Comparison of ENCODE assay signal across 8 cellular contexts in the genomic region with DNA sequence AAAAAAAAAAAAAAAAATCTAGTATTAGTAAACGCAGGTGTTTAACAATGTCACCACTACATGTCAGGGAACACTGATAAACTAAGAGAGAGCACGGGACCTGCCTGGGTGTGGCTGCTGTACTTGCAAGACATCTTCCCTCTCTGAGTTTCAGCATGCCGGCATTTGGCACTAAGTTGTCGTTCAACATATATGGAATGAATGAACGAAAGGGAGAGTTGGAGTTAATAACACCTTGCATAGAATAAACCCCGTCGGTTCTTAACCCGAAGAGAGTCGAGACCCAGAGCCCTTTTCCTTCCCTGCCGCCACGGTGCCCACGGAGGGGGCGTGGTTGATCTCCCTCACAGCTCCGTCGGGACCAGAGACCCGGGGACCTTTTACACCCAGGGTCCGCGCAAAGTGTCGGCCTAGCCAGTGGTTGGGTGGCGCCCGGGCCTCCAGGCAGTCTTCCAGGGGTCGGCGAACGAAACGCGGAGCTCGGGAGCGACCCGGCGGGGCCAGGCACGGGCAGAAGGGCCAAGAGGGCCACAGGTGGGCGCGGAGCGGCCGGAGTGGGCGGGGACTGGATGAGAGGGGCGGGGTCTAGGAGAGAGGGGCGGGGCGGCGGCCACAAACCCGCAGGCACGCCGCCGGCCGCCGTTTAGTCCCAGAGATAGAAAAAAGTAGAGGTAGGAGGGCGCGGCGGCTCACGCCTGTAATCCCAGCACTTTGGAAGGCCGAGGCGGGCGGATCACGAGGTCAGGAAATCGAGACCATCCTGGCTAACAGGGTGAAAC. TPM values are rescaled to one million over a fixed set of nuclear protein-coding genes. Genes with fewer than 3 reads are reported as not detected.
DNase-seq lines count a peak whose midpoint lies in the region; ATAC-seq and TF ChIP-seq lines count a peak whose summit lies in the region.

No MANE protein-coding gene starts in this region.

- DNase-seq in NCI-H524 (lab: John Stamatoyannopoulos, UW): peak; percentile 23 to 53
- DNase-seq in NCI-H524 treated with DMSO at 0.1 percent for 48 hours (lab: John Stamatoyannopoulos, UW): no peak
- peak; percentile 57 for DNase-seq in activated T-cell treated with anti-CD3 and anti-CD28 coated beads, Interleukin-2, amount 50 U/mL, for 4 hours
- peak; percentile 20 for DNase-seq in esophagus squamous epithelium (lab: John Stamatoyannopoulos, UW)
- peak in 7 of 9 donors; percentile 13 to 76 (median 57) for DNase-seq in naive thymus-derived CD4-positive, alpha-beta T cell
- DNase-seq in stimulated activated CD8-positive, alpha-beta memory T cell treated with anti-CD3 and anti-CD28 coated beads, Interleukin-7, amount 100 ng/mL, for 48 hours (ENCODE audit: extremely low read depth in 1 of 2, low read depth in 1 of 2): peak; percentile 39 to 40

- TF ChIP-seq POLR2A in esophagus squamous epithelium (IDR thresholded peaks at IDR 0.05): no peak

- no peak for TF ChIP-seq CTCF in OCI-LY3 (IDR thresholded peaks at IDR 0.05; ENCODE audit: low read depth, low read length)
- TF ChIP-seq CTCF in esophagus squamous epithelium (IDR thresholded peaks at IDR 0.05): no peak

- H3K9ac ChIP-seq in OCI-LY3 (ENCODE audit: low read length): peak overlapping the region; percentile 76; the same call in 1 of the 2 replicates

- 3% methylated on average over 24 to 28 of the region's 55 CpGs for WGBS in esophagus squamous epithelium, 2 donors

- no peak overlapping the region for H3K27ac ChIP-seq in OCI-LY3 (ENCODE audit: low read length)
- peak overlapping the region; percentile 85 to 89 (median 88) for H3K27ac ChIP-seq in esophagus squamous epithelium
- peak overlapping the region; percentile 95 for H3K27ac ChIP-seq in naive thymus-derived CD4-positive, alpha-beta T cell (ENCODE audit: low read depth, low read length)

- ATAC-seq in HG03103 (IDR thresholded peaks at IDR 0.05; ENCODE audit: low read depth, unreplicated experiment): peak; percentile 47
- peak; percentile 74 to 78 for ATAC-seq in activated T-cell treated with anti-CD3 and anti-CD28 coated beads, Interleukin-2, amount 50 U/mL, for 4 hours
- ATAC-seq in naive thymus-derived CD4-positive, alpha-beta T cell: peak; percentile 84

- peaks cover 12% of the 10 kb centered on the region for H3K4me1 ChIP-seq in OCI-LY3 (ENCODE audit: low read length)
- H3K4me1 ChIP-seq in esophagus squamous epithelium: peaks cover 9 to 37% (median 18%) of the 10 kb centered on the region in 3 donors
- H3K4me1 ChIP-seq in naive thymus-derived CD4-positive, alpha-beta T cell (ENCODE audit: control insufficient read depth in 2 of 2, insufficient read depth in 2 of 2, low read length in 2 of 2): peaks cover 9 to 10% of the 10 kb centered on the region in 2 donors

- H3K4me3 Mint-ChIP-seq in activated T-cell treated with anti-CD3 and anti-CD28 coated beads, Interleukin-2, amount 50 U/mL, for 4 hours: peak overlapping the region; percentile 99
- peak overlapping the region; percentile 88 to 98 (median 97) for H3K4me3 Mint-ChIP-seq in naive thymus-derived CD4-positive, alpha-beta T cell

- CTCF ChIA-PET in naive thymus-derived CD4-positive, alpha-beta T cell (lab: Charles Lee): interaction anchor here (0.6 to 2.1 kb wide), 6 partner anchors 21 to 246 kb away, joined by 3 to 10 read pairs (median 4); partner anchors contain the start of gene ATP6V0E1

- no peaks in the 10 kb centered on the region for H4K20me1 ChIP-seq in OCI-LY3 (ENCODE audit: insufficient read depth, low read length)

- peak overlapping the region; percentile 94 to 99 (median 98) for H3K27ac Mint-ChIP-seq in naive thymus-derived CD4-positive, alpha-beta T cell

- peak overlapping the region; percentile 90 for H2AFZ ChIP-seq in OCI-LY3 (ENCODE audit: low read depth, low read length)

- no peaks in the 10 kb centered on the region for H3K27me3 Mint-ChIP-seq in activated T-cell treated with anti-CD3 and anti-CD28 coated beads, Interleukin-2, amount 50 U/mL, for 4 hours (ENCODE audit: low read depth)
- H3K27me3 Mint-ChIP-seq in naive thymus-derived CD4-positive, alpha-beta T cell: peaks cover 0 to 4% (median 0%) of the 10 kb centered on the region in 5 donors

- H3K27me3 ChIP-seq in OCI-LY3 (ENCODE audit: low read depth, low read length): no peaks in the 10 kb centered on the region
- no peaks in the 10 kb centered on the region for H3K27me3 ChIP-seq in esophagus squamous epithelium
- no peaks in the 10 kb centered on the region for H3K27me3 ChIP-seq in naive thymus-derived CD4-positive, alpha-beta T cell (ENCODE audit: control insufficient read depth in 2 of 2, insufficient read depth in 2 of 2, low read length in 2 of 2)

- H3K4me2 ChIP-seq in OCI-LY3 (ENCODE audit: low read length): peak overlapping the region; percentile 80

- intact Hi-C loops in esophagus squamous epithelium (cut with DNase I): no loop called here
- intact Hi-C loops in naive thymus-derived CD4-positive, alpha-beta T cell (cut with micrococcal nuclease): loop anchor here (1.0 to 10.0 kb wide), 19 partner anchors 25 to 1571 kb away; partner anchors contain the start of genes ATP6V0E1 (in 2 of the 2), BNIP1 (in 2 of the 2), BOD1 (in 2 of the 2) and ERGIC1 (in 2 of the 2)

- POLR2A ChIA-PET in naive thymus-derived CD4-positive, alpha-beta T cell (lab: Charles Lee): interaction anchor here (0.6 to 1.9 kb wide), 15 partner anchors 7 to 952 kb away, joined by 3 to 15 read pairs (median 4); partner anchors contain the start of genes ATP6V0E1, DUSP1 and FBXW11

- peaks cover 10% of the 10 kb centered on the region for H3K36me3 Mint-ChIP-seq in activated T-cell treated with anti-CD3 and anti-CD28 coated beads, Interleukin-2, amount 50 U/mL, for 4 hours (ENCODE audit: insufficient read depth)
- peaks cover 2 to 11% (median 3%) of the 10 kb centered on the region in 5 donors for H3K36me3 Mint-ChIP-seq in naive thymus-derived CD4-positive, alpha-beta T cell

- H3K9me3 ChIP-seq in OCI-LY3 (ENCODE audit: insufficient read depth, low read length) (no peaks in the 10 kb centered on the region), esophagus squamous epithelium (no peaks in the 10 kb centered on the region)
- no peaks in the 10 kb centered on the region for H3K9me3 ChIP-seq in naive thymus-derived CD4-positive, alpha-beta T cell (ENCODE audit: control insufficient read depth in 2 of 3, low read length in 3 of 3)

- peak overlapping the region; percentile 95 for H3K4me3 ChIP-seq in OCI-LY3 (ENCODE audit: low read length)
- peak overlapping the region; percentile 83 to 89 (median 86) for H3K4me3 ChIP-seq in esophagus squamous epithelium
- H3K4me3 ChIP-seq in naive thymus-derived CD4-positive, alpha-beta T cell (ENCODE audit: low read length): peak overlapping the region; percentile 90

- H3K4me1 Mint-ChIP-seq in activated T-cell treated with anti-CD3 and anti-CD28 coated beads, Interleukin-2, amount 50 U/mL, for 4 hours (ENCODE audit: low read depth): peaks cover 27% of the 10 kb centered on the region
- H3K4me1 Mint-ChIP-seq in naive thymus-derived CD4-positive, alpha-beta T cell: peaks cover 18 to 46% (median 37%) of the 10 kb centered on the region in 7 donors

- H3K36me3 ChIP-seq in OCI-LY3 (replicated peaks; ENCODE audit: low read depth, low read length): no peaks in the 10 kb centered on the region
- H3K36me3 ChIP-seq in esophagus squamous epithelium: peaks cover 0 to 23% (median 5%) of the 10 kb centered on the region in 3 donors
- peaks cover 0 to 9% (median 7%) of the 10 kb centered on the region in 3 experiments for H3K36me3 ChIP-seq in naive thymus-derived CD4-positive, alpha-beta T cell (ENCODE audit: control insufficient read depth in 2 of 3, insufficient read depth in 3 of 3, low read length in 3 of 3)

- peaks cover 14% of the 10 kb centered on the region for H3K79me2 ChIP-seq in OCI-LY3 (ENCODE audit: low read length)

- H3K9me3 Mint-ChIP-seq in activated T-cell treated with anti-CD3 and anti-CD28 coated beads, Interleukin-2, amount 50 U/mL, for 4 hours: no peaks in the 10 kb centered on the region
- peaks cover 0 to 4% (median 0%) of the 10 kb centered on the region in 11 donors for H3K9me3 Mint-ChIP-seq in naive thymus-derived CD4-positive, alpha-beta T cell

RNA-seq across cellular contexts. Expression of gene RPL26L1, which starts 0.8 kb away (rescaled TPM):
- 100 to 1,000 TPM in 1 of 3 donors, 10 to 100 TPM in 2; 89.6 to 105 (median 95.3) TPM for total RNA-seq in activated T-cell treated with anti-CD3 and anti-CD28 coated beads, Interleukin-2, amount 50 U/mL, for 4 hours
- 10 to 100 TPM; 28.6 to 45.9 (median 34.8) TPM for total RNA-seq in esophagus squamous epithelium
- total RNA-seq in naive thymus-derived CD4-positive, alpha-beta T cell: 10 to 100 TPM in 3 of 5 experiments, 1 to 10 TPM in 2; 9.6 to 40.0 (median 12.9) TPM
- 10 to 100 TPM; 29.7 to 37.1 TPM for polyA plus RNA-seq in naive thymus-derived CD4-positive, alpha-beta T cell

RNA-seq across cellular contexts. Expression of gene ATP6V0E1, which starts 25.1 kb away (rescaled TPM):
- total RNA-seq in activated T-cell treated with anti-CD3 and anti-CD28 coated beads, Interleukin-2, amount 50 U/mL, for 4 hours: 100 to 1,000 TPM; 196 to 234 (median 209) TPM
- total RNA-seq in esophagus squamous epithelium: 100 to 1,000 TPM in 2 of 4 donors, 10 to 100 TPM in 2; 57.8 to 132 (median 97.2) TPM
- total RNA-seq in naive thymus-derived CD4-positive, alpha-beta T cell: 100 to 1,000 TPM in 4 of 5 experiments, 10 to 100 TPM in 1; 61.8 to 170 (median 119) TPM
- 100 to 1,000 TPM; 415 to 455 TPM for polyA plus RNA-seq in naive thymus-derived CD4-positive, alpha-beta T cell
